ENCODE assay signal across 30 cellular contexts in genomic region chr10:49596493-49596809, GRCh38. TPM values are rescaled to one million over a fixed set of nuclear protein-coding genes. Genes with fewer than 3 reads are reported as not detected.
"Had no signal": no experiment of that assay in that cellular context is flagged by ENCODE, and none has a peak within 500 bp of the region (broad histone marks: within the 10 kb centered on the region; RNA-seq: fewer than 3 reads in every experiment).

No MANE protein-coding gene starts in this region.

- H3K36me3 ChIP-seq: cardiac muscle cell, esophagus squamous epithelium, gastrocnemius medialis, sigmoid colon, transverse colon, vagina, WERI-Rb-1 had no signal

- H3K9me3 ChIP-seq: esophagus squamous epithelium, gastrocnemius medialis, sigmoid colon, transverse colon, vagina had no signal

- H3K4me2 ChIP-seq: smooth muscle cell had no signal

- H3K27ac ChIP-seq: cardiac muscle cell, esophagus squamous epithelium, gastrocnemius medialis, sigmoid colon, transverse colon, vagina, WERI-Rb-1 had no signal

- DNase-seq: activated CD4-positive, alpha-beta T cell treated with anti-CD3 and anti-CD28 coated beads for 1 hour; activated CD4-positive, alpha-beta T cell treated with anti-CD3 and anti-CD28 coated beads, Interleukin-2, amount 50 U/mL, for 1 hour; activated gamma-delta T cell; activated naive CD4-positive, alpha-beta T cell treated with anti-CD3 and anti-CD28 coated beads, Interleukin-2, amount 50 U/mL, for 16 hours; activated naive CD8-positive, alpha-beta T cell treated with anti-CD3 and anti-CD28 coated beads, Interleukin-2, amount 50 U/mL, for 24 hours; activated T-cell treated with anti-CD3 and anti-CD28 coated beads, Interleukin-2, amount 50 U/mL, for 48 hours; dermis blood vessel endothelial cell; effector memory CD4-positive, alpha-beta T cell; esophagus squamous epithelium; gastrocnemius medialis; hippocampal formation; left ventricle myocardium superior; mammary epithelial cell; nephron progenitor cell; occipital lobe; sigmoid colon; stimulated activated CD4-positive, alpha-beta T cell treated with anti-CD3 and anti-CD28 coated beads, Interleukin-15, amount 100 ng/mL, for 24 hours; T-helper 1 cell; transverse colon; WERI-Rb-1 had no signal

- H3K4me3 ChIP-seq: cardiac muscle cell, esophagus squamous epithelium, gastrocnemius medialis, sigmoid colon, smooth muscle cell, transverse colon, vagina had no signal

- H3K27me3 ChIP-seq: gastrocnemius medialis, vagina had no signal

- H3K4me1 ChIP-seq: gastrocnemius medialis, sigmoid colon, transverse colon, vagina had no signal

- ATAC-seq: activated naive CD8-positive, alpha-beta T cell treated with anti-CD3 and anti-CD28 coated beads, Interleukin-2, amount 50 U/mL, for 24 hours; gastrocnemius medialis; left ventricle myocardium superior; stimulated activated memory B cell treated with anti-CD40 and anti-IgM and Interleukin-4, amounts not matched to agents 10 μg/mL and 1 μg/mL and 100 μg/mL, for 72 hours had no signal

RNA-seq across cellular contexts. Expression of gene SLC18A3, which starts 13.7 kb away (rescaled TPM):
- total RNA-seq: activated CD8-positive, alpha-beta memory T cell treated with anti-CD3 and anti-CD28 coated beads for 36 hours; cardiac muscle cell; chondrocyte; dermis blood vessel endothelial cell; endothelial cell of umbilical vein; esophagus squamous epithelium; gastrocnemius medialis; left ventricle myocardium superior; mammary epithelial cell; occipital lobe; posterior vena cava; smooth muscle cell; temporal lobe had no signal

RNA-seq across cellular contexts. Expression of gene CHAT, which starts 17.4 kb away (rescaled TPM):
- total RNA-seq: activated CD8-positive, alpha-beta memory T cell treated with anti-CD3 and anti-CD28 coated beads for 36 hours; cardiac muscle cell; chondrocyte; dermis blood vessel endothelial cell; endothelial cell of umbilical vein; esophagus squamous epithelium; gastrocnemius medialis; left ventricle myocardium superior; mammary epithelial cell; posterior vena cava; renal cortical epithelial cell; smooth muscle cell; temporal lobe; vagina had no signal
